7 cellular contexts compared by ENCODE assay signal in the genomic region with DNA sequence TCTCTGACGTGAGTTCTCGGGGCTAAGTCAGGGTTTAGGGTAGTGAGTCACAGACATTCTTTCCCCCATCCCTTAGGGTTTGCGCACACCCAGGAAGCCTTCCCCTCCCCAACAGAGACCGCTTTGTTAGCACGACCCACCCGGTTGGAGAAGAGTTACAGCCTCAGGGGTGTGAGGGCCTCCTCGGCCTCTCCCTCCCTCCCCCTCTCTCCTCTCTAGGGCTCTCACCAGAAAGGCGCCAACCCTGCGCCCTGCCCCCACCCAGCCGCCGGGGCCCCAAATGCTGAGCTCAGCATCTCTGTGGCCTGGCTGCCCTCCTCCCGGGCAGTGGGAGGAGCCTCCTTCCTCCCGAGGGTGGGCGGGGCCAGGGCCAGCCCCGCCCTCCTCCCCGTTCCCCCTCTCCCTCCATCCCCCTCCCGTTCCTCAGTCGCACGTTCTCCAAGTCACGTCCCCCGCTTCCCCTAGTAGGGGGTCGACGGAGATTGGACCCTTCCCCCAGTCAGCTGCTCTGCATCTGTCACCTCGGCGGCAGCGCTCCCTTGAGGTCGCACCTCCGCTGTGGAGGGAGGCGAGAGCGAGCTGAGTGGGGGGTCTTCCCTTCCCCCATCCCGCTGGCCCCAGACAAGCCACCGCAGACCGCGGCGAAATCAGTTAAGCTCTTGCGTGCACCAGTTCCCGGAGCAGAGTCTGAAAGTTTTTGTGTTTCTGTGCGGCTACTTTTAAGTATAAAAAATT. TPM values are rescaled to one million over a fixed set of nuclear protein-coding genes. Genes with fewer than 3 reads are reported as not detected.
DNase-seq lines count a peak whose midpoint lies in the region; ATAC-seq and TF ChIP-seq lines count a peak whose summit lies in the region.

No MANE protein-coding gene starts in this region.

- DNase-seq in NCI-H2107 treated with DMSO at 0.1 percent for 48 hours (lab: John Stamatoyannopoulos, UW; ENCODE audit: unreplicated experiment) (peak; percentile 30), left colon (peak; percentile 85 to 86)
- peak; percentile 72 to 87 for DNase-seq in activated CD4-positive, alpha-beta T cell treated with anti-CD3 and anti-CD28 coated beads for 24 hours (ENCODE audit: low read depth in 2 of 2)
- DNase-seq in stimulated activated CD4-positive, alpha-beta T cell treated with anti-CD3 and anti-CD28 coated beads, Interleukin-2, amount 100 ng/mL, for 24 hours, result peak; percentile 80 to 91

- ATAC-seq in HG02943 (IDR thresholded peaks at IDR 0.05; ENCODE audit: low read depth, unreplicated experiment) (peak; percentile 49), left colon (peak; percentile 77)

- intact Hi-C loops in left colon (cut with DNase I, micrococcal nuclease), result no loop called here

- H3K27ac ChIP-seq in cingulate gyrus (ENCODE audit: low read depth, low read length), result peak overlapping the region; percentile 97

- TF ChIP-seq POLR2A in GM18526 (IDR thresholded peaks at IDR 0.05; ENCODE audit: extremely low read depth, insufficient read length), result peak; percentile 21

RNA-seq across cellular contexts. Expression of a gene that starts 13.0 kb away (rescaled TPM):
- total RNA-seq in left colon, result 100 to 1,000 TPM in 1 of 2 donors, 10 to 100 TPM in 1; 60.1 to 210 TPM

RNA-seq across cellular contexts. Expression of a gene that starts 44.7 kb away (rescaled TPM):
- 10 to 100 TPM; 17.7 to 17.9 TPM for total RNA-seq in left colon

RNA-seq across cellular contexts. Expression of a gene that starts 44.9 kb away (rescaled TPM):
- 10 to 100 TPM; 75.6 to 83.8 TPM for total RNA-seq in left colon

Comparison
In these comparisons a context has a peak if more than half of its experiments do, and no peak if none do; other contexts are left out.
1. Peak in every context shown above with its lines: DNase-seq, ATAC-seq and H3K27ac ChIP-seq.
2. DNase-seq: peak in every context shown above with its lines; median percentile 86 in left colon; 86 in stimulated activated CD4-positive, alpha-beta T cell treated with anti-CD3 and anti-CD28 coated beads, Interleukin-2, amount 100 ng/mL, for 24 hours; 80 in activated CD4-positive, alpha-beta T cell treated with anti-CD3 and anti-CD28 coated beads for 24 hours; 30 in NCI-H2107 treated with DMSO at 0.1 percent for 48 hours.